In the genomic region with DNA sequence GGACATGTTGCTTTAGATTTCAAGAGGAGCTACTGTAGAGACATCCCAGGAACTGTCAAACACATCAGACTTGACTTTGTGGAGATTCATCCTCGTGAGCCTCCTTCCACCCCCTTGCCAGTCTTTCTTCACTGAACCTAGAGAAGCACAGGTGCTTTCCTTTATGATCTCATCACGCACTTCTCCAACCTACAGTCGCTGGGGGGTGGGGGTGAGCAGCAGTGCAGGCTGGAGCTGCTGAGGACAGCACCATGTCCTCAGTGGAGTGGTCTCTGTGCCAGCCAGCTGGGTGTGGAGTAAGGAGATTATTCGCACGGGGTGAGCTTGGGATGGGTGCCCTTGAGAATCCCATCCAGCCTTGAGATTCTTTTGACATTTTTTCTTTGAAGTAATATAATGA, we compare ENCODE assay signal across 19 cellular contexts.
DNase-seq lines count a peak whose midpoint lies in the region; ATAC-seq and TF ChIP-seq lines count a peak whose summit lies in the region.
"Had no signal": no experiment of that assay in that cellular context is flagged by ENCODE, and none has a peak within 500 bp of the region (broad histone marks: within the 10 kb centered on the region; RNA-seq: fewer than 3 reads in every experiment).

No MANE protein-coding gene starts in this region.

- H2BK12ac ChIP-seq in neuronal stem cell (ENCODE audit: low read length), result no peak overlapping the region

- H3K27me3 ChIP-seq in neuronal stem cell (ENCODE audit: control insufficient read depth in 3 of 3, insufficient read depth in 3 of 3, low read depth in 1 of 3, low read length in 3 of 3), result no peaks in the 10 kb centered on the region
- H3K27me3 ChIP-seq: ascending aorta had no signal

- peaks cover 36% of the 10 kb centered on the region for H3K4me1 Mint-ChIP-seq in activated CD8-positive, alpha-beta memory T cell treated with anti-CD3 and anti-CD28 coated beads, Interleukin-2, amount 10 ng/mL, durations not matched to agents 7 days and 5 days
- peaks cover 84% of the 10 kb centered on the region for H3K4me1 Mint-ChIP-seq in activated naive CD4-positive, alpha-beta T cell treated with anti-CD3 and anti-CD28 coated beads, Interleukin-2, amount 50 U/mL, for 24 hours

- H3K27me3 Mint-ChIP-seq in activated CD8-positive, alpha-beta memory T cell treated with anti-CD3 and anti-CD28 coated beads, Interleukin-2, amount 10 ng/mL, durations not matched to agents 7 days and 5 days, result no peaks in the 10 kb centered on the region
- no peaks in the 10 kb centered on the region for H3K27me3 Mint-ChIP-seq in activated naive CD4-positive, alpha-beta T cell treated with anti-CD3 and anti-CD28 coated beads, Interleukin-2, amount 50 U/mL, for 24 hours
- H3K27me3 Mint-ChIP-seq: progenitor cell of endocrine pancreas had no signal

- no peak overlapping the region for H3K9ac ChIP-seq in neuronal stem cell (ENCODE audit: low read depth, low read length, poor library complexity)

- H2BK15ac ChIP-seq in neuronal stem cell (ENCODE audit: low read length), result no peak overlapping the region

- no peak overlapping the region for H2BK120ac ChIP-seq in neuronal stem cell (ENCODE audit: low read depth, low read length)

- no peak overlapping the region for H3K14ac ChIP-seq in neuronal stem cell (ENCODE audit: low read length)

- no peak overlapping the region for H3K4me3 ChIP-seq in neuronal stem cell (ENCODE audit: low read length in 2 of 2)
- H3K4me3 ChIP-seq: ascending aorta had no signal

- H3K9me3 ChIP-seq in neuronal stem cell (replicated peaks in 1 of 2; ENCODE audit: control insufficient read depth in 2 of 2, insufficient read depth in 1 of 2, low read depth in 1 of 2, low read length in 2 of 2), result no peaks in the 10 kb centered on the region
- H3K9me3 ChIP-seq: ascending aorta, Caco-2 had no signal

- H3K9me3 Mint-ChIP-seq in activated CD8-positive, alpha-beta memory T cell treated with anti-CD3 and anti-CD28 coated beads, Interleukin-2, amount 10 ng/mL, durations not matched to agents 7 days and 5 days (ENCODE audit: low read depth), result no peaks in the 10 kb centered on the region
- no peaks in the 10 kb centered on the region for H3K9me3 Mint-ChIP-seq in activated naive CD4-positive, alpha-beta T cell treated with anti-CD3 and anti-CD28 coated beads, Interleukin-2, amount 50 U/mL, for 24 hours

- no peak overlapping the region for H3K4me2 ChIP-seq in neuronal stem cell (ENCODE audit: insufficient read depth, low read length, poor library complexity, severe bottlenecking)

- H2AFZ ChIP-seq in neuronal stem cell (ENCODE audit: low read length), result no peak overlapping the region

- H3K4me1 ChIP-seq in neuronal stem cell (ENCODE audit: control insufficient read depth in 2 of 2, insufficient read depth in 1 of 2, low read depth in 1 of 2, low read length in 2 of 2), result peaks cover 3 to 8% of the 10 kb centered on the region in 2 donors
- H3K4me1 ChIP-seq: ascending aorta, Caco-2 had no signal

- H4K8ac ChIP-seq in neuronal stem cell (ENCODE audit: low read depth, low read length), result no peak overlapping the region

- in situ Hi-C loops in GM13976 (cut with MboI; ENCODE audit: low sequenced_read_pairs, unreplicated experiment), result no loop called here

- peak overlapping the region; percentile 44 for H3K23ac ChIP-seq in neuronal stem cell (ENCODE audit: low read depth, low read length, poor library complexity)

- no CpG with 5 or more reads among the region's 5 CpGs for WGBS in neuronal stem cell (ENCODE audit: extremely low coverage in 2 of 2, insufficient read length in 2 of 2, insufficient replicate concordance in 1 of 2), 2 donors

- no peak overlapping the region for H4K91ac ChIP-seq in neuronal stem cell (ENCODE audit: low read depth, low read length, poor library complexity)

- no peak overlapping the region for H2BK5ac ChIP-seq in neuronal stem cell (ENCODE audit: low read length)

- no peak overlapping the region for H3K27ac ChIP-seq in neuronal stem cell (replicated peaks; ENCODE audit: low read length)
- H3K27ac ChIP-seq: ascending aorta had no signal

- H3K36me3 Mint-ChIP-seq in activated CD8-positive, alpha-beta memory T cell treated with anti-CD3 and anti-CD28 coated beads, Interleukin-2, amount 10 ng/mL, durations not matched to agents 7 days and 5 days, result peaks cover 6% of the 10 kb centered on the region
- peaks cover 22% of the 10 kb centered on the region for H3K36me3 Mint-ChIP-seq in activated naive CD4-positive, alpha-beta T cell treated with anti-CD3 and anti-CD28 coated beads, Interleukin-2, amount 50 U/mL, for 24 hours

- H3K27ac Mint-ChIP-seq in activated CD8-positive, alpha-beta memory T cell treated with anti-CD3 and anti-CD28 coated beads, Interleukin-2, amount 10 ng/mL, durations not matched to agents 7 days and 5 days, result no peak overlapping the region
- H3K27ac Mint-ChIP-seq in activated naive CD4-positive, alpha-beta T cell treated with anti-CD3 and anti-CD28 coated beads, Interleukin-2, amount 50 U/mL, for 24 hours, result peak overlapping the region; percentile 33

- DNase-seq in activated CD8-positive, alpha-beta memory T cell treated with anti-CD3 and anti-CD28 coated beads, Interleukin-2, amount 10 ng/mL, durations not matched to agents 7 days and 5 days, result peak; percentile 36
- DNase-seq in activated CD8-positive, alpha-beta memory T cell treated with anti-CD3 and anti-CD28 coated beads, Interleukin-2, amount 50 U/mL, for 4 hours, result no peak
- DNase-seq in GM13976 (ENCODE audit: low spot score), result peak; percentile 50
- no peak for DNase-seq in neuronal stem cell (ENCODE audit: low spot score)
- DNase-seq in SW 1271 (lab: John Stamatoyannopoulos, UW), result no peak
- DNase-seq in kidney glomerular epithelial cell (lab: John Stamatoyannopoulos, UW), result no peak
- DNase-seq: Caco-2, foreskin melanocyte, GOT3, IMR-90, left ventricle myocardium superior, NCI-H2029 treated with DMSO at 0.1 percent for 48 hours, NCI-H510A, SIG-M5, small intestine had no signal

- H3K4me3 Mint-ChIP-seq in activated CD8-positive, alpha-beta memory T cell treated with anti-CD3 and anti-CD28 coated beads, Interleukin-2, amount 10 ng/mL, durations not matched to agents 7 days and 5 days, result no peak overlapping the region
- H3K4me3 Mint-ChIP-seq in activated naive CD4-positive, alpha-beta T cell treated with anti-CD3 and anti-CD28 coated beads, Interleukin-2, amount 50 U/mL, for 24 hours, result no peak overlapping the region

- TF ChIP-seq CTCF in GM13976 (IDR thresholded peaks at IDR 0.05; ENCODE audit: borderline replicate concordance, control extremely low read depth, extremely low read depth, insufficient read depth, missing control alignments), result no peak

- no peak overlapping the region for H3K18ac ChIP-seq in neuronal stem cell (ENCODE audit: low read length)

- CTCF ChIA-PET in activated CD8-positive, alpha-beta memory T cell treated with anti-CD3 and anti-CD28 coated beads, Interleukin-2, amount 10 ng/mL, durations not matched to agents 7 days and 5 days (lab: Charles Lee), result no interaction called here

- no peaks in the 10 kb centered on the region for H3K79me1 ChIP-seq in neuronal stem cell (ENCODE audit: low read depth, low read length)

- no peak for ATAC-seq in activated CD8-positive, alpha-beta memory T cell treated with anti-CD3 and anti-CD28 coated beads, Interleukin-2, amount 10 ng/mL, durations not matched to agents 7 days and 5 days
- no peak for ATAC-seq in GM19455 (IDR thresholded peaks at IDR 0.05; ENCODE audit: unreplicated experiment)
- ATAC-seq: left ventricle myocardium superior had no signal

- H3K36me3 ChIP-seq in neuronal stem cell (replicated peaks in 1 of 2; ENCODE audit: control insufficient read depth in 2 of 2, insufficient read depth in 2 of 2, low read length in 2 of 2), result peaks cover 5 to 53% of the 10 kb centered on the region in 2 donors

- H2AK5ac ChIP-seq in neuronal stem cell (ENCODE audit: low read depth, low read length), result no peak overlapping the region

- no peak overlapping the region for H3K4ac ChIP-seq in neuronal stem cell (ENCODE audit: low read length)

Comparison
In these comparisons a context has a peak if more than half of its experiments do, and no peak if none do; other contexts are left out.
1. DNase-seq: peak in activated CD8-positive, alpha-beta memory T cell treated with anti-CD3 and anti-CD28 coated beads, Interleukin-2, amount 10 ng/mL, durations not matched to agents 7 days and 5 days (single experiment) and GM13976 (single experiment); none in activated CD8-positive, alpha-beta memory T cell treated with anti-CD3 and anti-CD28 coated beads, Interleukin-2, amount 50 U/mL, for 4 hours (single experiment), neuronal stem cell (single experiment), SW 1271 (0 of 2) and kidney glomerular epithelial cell (single experiment).